In the genomic region with DNA sequence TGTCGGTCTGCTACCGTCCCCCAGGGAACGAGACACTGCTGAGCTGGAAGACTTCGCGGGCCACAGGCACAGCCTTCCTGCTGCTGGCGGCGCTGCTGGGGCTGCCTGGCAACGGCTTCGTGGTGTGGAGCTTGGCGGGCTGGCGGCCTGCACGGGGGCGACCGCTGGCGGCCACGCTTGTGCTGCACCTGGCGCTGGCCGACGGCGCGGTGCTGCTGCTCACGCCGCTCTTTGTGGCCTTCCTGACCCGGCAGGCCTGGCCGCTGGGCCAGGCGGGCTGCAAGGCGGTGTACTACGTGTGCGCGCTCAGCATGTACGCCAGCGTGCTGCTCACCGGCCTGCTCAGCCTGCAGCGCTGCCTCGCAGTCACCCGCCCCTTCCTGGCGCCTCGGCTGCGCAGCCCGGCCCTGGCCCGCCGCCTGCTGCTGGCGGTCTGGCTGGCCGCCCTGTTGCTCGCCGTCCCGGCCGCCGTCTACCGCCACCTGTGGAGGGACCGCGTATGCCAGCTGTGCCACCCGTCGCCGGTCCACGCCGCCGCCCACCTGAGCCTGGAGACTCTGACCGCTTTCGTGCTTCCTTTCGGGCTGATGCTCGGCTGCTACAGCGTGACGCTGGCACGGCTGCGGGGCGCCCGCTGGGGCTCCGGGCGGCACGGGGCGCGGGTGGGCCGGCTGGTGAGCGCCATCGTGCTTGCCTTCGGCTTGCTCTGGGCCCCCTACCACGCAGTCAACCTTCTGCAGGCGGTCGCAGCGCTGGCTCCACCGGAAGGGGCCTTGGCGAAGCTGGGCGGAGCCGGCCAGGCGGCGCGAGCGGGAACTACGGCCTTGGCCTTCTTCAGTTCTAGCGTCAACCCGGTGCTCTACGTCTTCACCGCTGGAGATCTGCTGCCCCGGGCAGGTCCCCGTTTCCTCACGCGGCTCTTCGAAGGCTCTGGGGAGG, we compare ENCODE assay signal across 8 cellular contexts. TPM values are rescaled to one million over a fixed set of nuclear protein-coding genes. Genes with fewer than 3 reads are reported as not detected.
DNase-seq lines count a peak whose midpoint lies in the region; ATAC-seq and TF ChIP-seq lines count a peak whose summit lies in the region.

A gene with protein sequence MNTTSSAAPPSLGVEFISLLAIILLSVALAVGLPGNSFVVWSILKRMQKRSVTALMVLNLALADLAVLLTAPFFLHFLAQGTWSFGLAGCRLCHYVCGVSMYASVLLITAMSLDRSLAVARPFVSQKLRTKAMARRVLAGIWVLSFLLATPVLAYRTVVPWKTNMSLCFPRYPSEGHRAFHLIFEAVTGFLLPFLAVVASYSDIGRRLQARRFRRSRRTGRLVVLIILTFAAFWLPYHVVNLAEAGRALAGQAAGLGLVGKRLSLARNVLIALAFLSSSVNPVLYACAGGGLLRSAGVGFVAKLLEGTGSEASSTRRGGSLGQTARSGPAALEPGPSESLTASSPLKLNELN (plus strand): TSS at position 837 of the 939 bp plus-strand sequence. CDS start 4,150 bp downstream, outside the sequence.

- peak within 1 kb of the TSS; percentile 75 for H3K4me3 Mint-ChIP-seq in CD8-positive, alpha-beta T cell

- WGBS in lung, 2 donors: 5 to 8% methylated on average over 91 to 99 of the region's 99 CpGs

- intact Hi-C loops in CD8-positive, alpha-beta T cell (cut with DNase I, micrococcal nuclease): loop anchor here (1.0 to 5.0 kb wide), 6 partner anchors 12 to 95 kb away; a partner anchor contains a TSS

- ATAC-seq in CD8-positive, alpha-beta T cell: peak; percentile 80
- ATAC-seq in GM19438 (IDR thresholded peaks at IDR 0.05; ENCODE audit: low read depth, unreplicated experiment): peak; percentile 66
- peak; percentile 64 for ATAC-seq in HG03571 (IDR thresholded peaks at IDR 0.05; ENCODE audit: unreplicated experiment)
- ATAC-seq in lung (ENCODE audit: insufficient read depth, low FRiP score): peak; percentile 79

- CTCF ChIA-PET in CD8-positive, alpha-beta T cell (lab: Charles Lee): interaction anchor here (0.8 to 10.6 kb wide), 11 partner anchors 9 to 120 kb away, joined by 3 to 192 read pairs (median 4); a partner anchor contains a TSS

- H3K9me3 Mint-ChIP-seq in CD8-positive, alpha-beta T cell: no peaks in the 10 kb centered on the region

- H3K27ac Mint-ChIP-seq in CD8-positive, alpha-beta T cell: peak within 1 kb of the TSS; percentile 90

- H3K27ac ChIP-seq in CD8-positive, alpha-beta T cell (ENCODE audit: low read depth, low read length): peak within 1 kb of the TSS; percentile 63
- H3K27ac ChIP-seq in lung (ENCODE audit: low read depth in 1 of 2, low read length in 1 of 2): peak within 1 kb of the TSS; percentile 55 to 92

- peak within 1 kb of the TSS; percentile 52 for H3K4me3 ChIP-seq in CD8-positive, alpha-beta T cell (ENCODE audit: low read depth, low read length)
- H3K4me3 ChIP-seq in choroid plexus epithelial cell (ENCODE audit: low read depth, low read length): peak within 1 kb of the TSS; percentile 49
- peak within 1 kb of the TSS; percentile 42 for H3K4me3 ChIP-seq in lung

- POLR2A ChIA-PET in CD8-positive, alpha-beta T cell (lab: Charles Lee): interaction anchor here (0.8 to 3.2 kb wide), 20 partner anchors 10 to 197 kb away, joined by 3 to 35 read pairs (median 4); a partner anchor contains a TSS

- DNase-seq in CD8-positive, alpha-beta T cell: peak; percentile 41 to 81 (median 67)
- peak; percentile 73 for DNase-seq in activated CD4-positive, CD25-positive, alpha-beta regulatory T cell treated with anti-CD3 and anti-CD28 coated beads, Interleukin-2, amount 50 U/mL, for 72 hours
- peak; percentile 86 for DNase-seq in choroid plexus epithelial cell (ENCODE audit: low read depth)
- DNase-seq in lung (ENCODE audit: low spot score): peak; percentile 76
- peak; percentile 45 to 51 for DNase-seq in stimulated activated CD8-positive, alpha-beta memory T cell treated with anti-CD3 and anti-CD28 coated beads, Interleukin-7, amount 100 ng/mL, for 48 hours (ENCODE audit: extremely low read depth in 1 of 2, low read depth in 1 of 2)
- DNase-seq in T1000 (lab: John Stamatoyannopoulos, UW): no peak

- H3K4me1 ChIP-seq in CD8-positive, alpha-beta T cell (ENCODE audit: insufficient read depth, low read length): peaks cover 62% of the 10 kb centered on the region
- H3K4me1 ChIP-seq in lung (ENCODE audit: control insufficient read depth in 2 of 2, insufficient read depth in 2 of 2, low read length in 2 of 2): peaks cover 4 to 45% of the 10 kb centered on the region in 2 donors

- TF ChIP-seq CTCF in CD8-positive, alpha-beta T cell (IDR thresholded peaks at IDR 0.05): no peak
- TF ChIP-seq CTCF in choroid plexus epithelial cell (conservative IDR thresholded peaks at IDR 0.05; ENCODE audit: low read depth, low read length): peak; percentile 9
- no peak for TF ChIP-seq CTCF in lung (IDR thresholded peaks at IDR 0.05; ENCODE audit: control extremely low read depth, extremely low read depth)

- peaks cover 25% of the 10 kb centered on the region for H3K36me3 Mint-ChIP-seq in CD8-positive, alpha-beta T cell

- H3K4me1 Mint-ChIP-seq in CD8-positive, alpha-beta T cell (ENCODE audit: low read depth): peaks cover 72% of the 10 kb centered on the region

- peaks cover 16% of the 10 kb centered on the region for H3K36me3 ChIP-seq in CD8-positive, alpha-beta T cell (ENCODE audit: insufficient read depth, low read length)
- peaks cover 2 to 9% of the 10 kb centered on the region in 2 donors for H3K36me3 ChIP-seq in lung (ENCODE audit: control insufficient read depth in 2 of 2, insufficient read depth in 2 of 2, low read length in 2 of 2)

- no peaks in the 10 kb centered on the region for H3K27me3 ChIP-seq in CD8-positive, alpha-beta T cell (ENCODE audit: insufficient read depth, low read length)
- H3K27me3 ChIP-seq in lung (ENCODE audit: control insufficient read depth, insufficient read depth): no peaks in the 10 kb centered on the region

- no peaks in the 10 kb centered on the region for H3K9me3 ChIP-seq in CD8-positive, alpha-beta T cell (ENCODE audit: low read length)
- no peaks in the 10 kb centered on the region for H3K9me3 ChIP-seq in lung (ENCODE audit: control insufficient read depth in 2 of 2, insufficient read depth in 1 of 2, low read length in 1 of 2)

- H3K27me3 Mint-ChIP-seq in CD8-positive, alpha-beta T cell (ENCODE audit: low read depth): no peaks in the 10 kb centered on the region

RNA-seq across cellular contexts. Expression of the gene that starts here (rescaled TPM):
- 10 to 100 TPM; 15.4 to 16.7 TPM for total RNA-seq in CD8-positive, alpha-beta T cell
- 10 to 100 TPM in 1 of 2 donors, 1 to 10 TPM in 1; 4.4 to 14.8 TPM for total RNA-seq in lung
- polyA plus RNA-seq in lung: 10 to 100 TPM in 1 of 2 donors, 1 to 10 TPM in 1; 7.3 to 47.0 TPM
